Comparison of ENCODE assay signal across 9 cellular contexts in the genomic region with DNA sequence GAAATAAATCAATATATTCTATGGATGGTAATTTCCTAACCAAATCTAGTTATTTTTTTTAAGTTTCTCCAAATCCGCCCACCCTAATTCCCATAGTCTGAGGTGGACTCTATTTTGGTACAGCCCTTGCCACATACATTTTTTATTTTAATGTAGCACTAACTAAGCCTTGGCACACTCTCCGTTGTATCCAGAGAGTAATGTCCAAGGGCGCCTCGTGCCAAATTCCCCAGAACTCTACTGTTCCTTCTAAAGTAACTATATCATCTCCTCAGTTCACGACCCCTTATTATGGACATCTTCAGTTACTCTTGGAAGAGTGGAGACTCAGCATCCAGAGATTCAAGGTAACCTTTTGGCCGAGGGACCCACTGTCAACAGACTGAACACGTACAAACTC. TPM values are rescaled to one million over a fixed set of nuclear protein-coding genes. Genes with fewer than 3 reads are reported as not detected.
A peak's percentile ranks its signal among the peaks of the same experiment; 100 is the strongest.
DNase-seq lines count a peak whose midpoint lies in the region; ATAC-seq and TF ChIP-seq lines count a peak whose summit lies in the region.
"Had no signal": no experiment of that assay in that cellular context is flagged by ENCODE, and none has a peak within 500 bp of the region (broad histone marks: within the 10 kb centered on the region; RNA-seq: fewer than 3 reads in every experiment).

No MANE protein-coding gene starts in this region.

- CTCF ChIA-PET in Caco-2 (lab: Charles Lee): no interaction called here

- H3K27ac ChIP-seq in rectal smooth muscle tissue (ENCODE audit: low read depth, low read length): peak overlapping the region; percentile 88

- H3K4me1 ChIP-seq in Caco-2 (peaks cover 5% of the 10 kb centered on the region; the same call in 1 of the 2 replicates), rectal smooth muscle tissue (ENCODE audit: control insufficient read depth, insufficient read depth, low read length) (peaks cover 23% of the 10 kb centered on the region)

- H3K4me3 Mint-ChIP-seq in Caco-2 (ENCODE audit: unreplicated experiment) (peak overlapping the region; percentile 89), glutamatergic neuron (ENCODE audit: unreplicated experiment) (peak overlapping the region; percentile 73)

- peak overlapping the region; percentile 71 for H3K27ac Mint-ChIP-seq in Caco-2 (ENCODE audit: unreplicated experiment)
- no peak overlapping the region for H3K27ac Mint-ChIP-seq in glutamatergic neuron (ENCODE audit: unreplicated experiment)
- H3K27ac Mint-ChIP-seq: naive B cell had no signal

- no peak for DNase-seq in Caco-2
- DNase-seq in glutamatergic neuron: no peak
- DNase-seq in putamen (ENCODE audit: low spot score): no peak
- no peak for DNase-seq in activated gamma-delta T cell treated with Interleukin-2 at 50 U/mL for 16 hours
- DNase-seq: naive B cell had no signal

- no TSS peak for BruUV-seq in Caco-2 (replicated peaks; lab: Mats Ljungman, UMichigan)

- no peaks in the 10 kb centered on the region for H3K36me3 ChIP-seq in Caco-2 (ENCODE audit: control insufficient read depth, insufficient read depth, low read length)
- no peaks in the 10 kb centered on the region for H3K36me3 ChIP-seq in rectal smooth muscle tissue (ENCODE audit: control insufficient read depth, insufficient read depth, low read length)

- TF ChIP-seq CTCF in Caco-2 (IDR thresholded peaks at IDR 0.05; ENCODE audit: insufficient read depth in 1 of 2, low read depth in 1 of 2, low read length in 1 of 2, severe bottlenecking in 1 of 2, unreplicated experiment in 1 of 2): no peak
- TF ChIP-seq CTCF in WI38 (IDR thresholded peaks at IDR 0.05; ENCODE audit: low read depth, low read length): no peak
- no peak for TF ChIP-seq CTCF in glutamatergic neuron (IDR thresholded peaks at IDR 0.05; ENCODE audit: partially characterized antibody, unreplicated experiment)

- POLR2A ChIA-PET in Caco-2 (lab: Charles Lee): interaction anchor here (0.8 kb wide), 1 partner anchor 9 kb away, joined by 3 read pairs; no protein-coding TSS in a partner anchor

- H3K27me3 ChIP-seq in Caco-2 (replicated peaks; ENCODE audit: control insufficient read depth, insufficient read depth, low read length): no peaks in the 10 kb centered on the region; the same call in 1 of the 2 replicates
- H3K27me3 ChIP-seq in rectal smooth muscle tissue (ENCODE audit: control insufficient read depth, insufficient read depth, low read length): peaks cover 5% of the 10 kb centered on the region

- intact Hi-C loops in Caco-2 (cut with micrococcal nuclease; ENCODE audit: unreplicated experiment): loop anchor here (2.0 kb wide), 1 partner anchor 21 kb away; no protein-coding TSS in a partner anchor

- H3K36me3 Mint-ChIP-seq in Caco-2 (ENCODE audit: insufficient read depth, unreplicated experiment): no peaks in the 10 kb centered on the region
- no peaks in the 10 kb centered on the region for H3K36me3 Mint-ChIP-seq in glutamatergic neuron (ENCODE audit: unreplicated experiment)

- no peaks in the 10 kb centered on the region for H3K27me3 Mint-ChIP-seq in Caco-2 (ENCODE audit: insufficient read depth, unreplicated experiment)
- no peaks in the 10 kb centered on the region for H3K27me3 Mint-ChIP-seq in glutamatergic neuron (ENCODE audit: unreplicated experiment)

- H3K9me3 Mint-ChIP-seq in Caco-2 (ENCODE audit: unreplicated experiment) (no peaks in the 10 kb centered on the region), glutamatergic neuron (ENCODE audit: unreplicated experiment) (no peaks in the 10 kb centered on the region)

- peak overlapping the region; percentile 59 for H3K4me3 ChIP-seq in Caco-2 (ENCODE audit: low read depth, low read length)
- peak overlapping the region; percentile 92 for H3K4me3 ChIP-seq in WI38 (ENCODE audit: low read depth, low read length)
- peak overlapping the region; percentile 82 for H3K4me3 ChIP-seq in rectal smooth muscle tissue (ENCODE audit: low read length)

- H3K4me1 Mint-ChIP-seq in Caco-2 (ENCODE audit: low read depth, unreplicated experiment) (peaks cover 19% of the 10 kb centered on the region), glutamatergic neuron (ENCODE audit: low read depth, unreplicated experiment) (no peaks in the 10 kb centered on the region)

- no peak for ATAC-seq in GM19467 (IDR thresholded peaks at IDR 0.05; ENCODE audit: unreplicated experiment)
- no peak for ATAC-seq in GM18868 (IDR thresholded peaks at IDR 0.05; ENCODE audit: unreplicated experiment)

- no peaks in the 10 kb centered on the region for H3K9me3 ChIP-seq in Caco-2

- no peak overlapping the region for H3K9ac ChIP-seq in rectal smooth muscle tissue (ENCODE audit: low read length)

RNA-seq across cellular contexts. Expression of a gene that starts 1.3 kb away (rescaled TPM):
- total RNA-seq in Caco-2 (2022): 8.2 and 10.4 TPM in 2 replicates
- 0.15 TPM for total RNA-seq in glutamatergic neuron (ENCODE audit: unreplicated experiment)
